ENCODE assay signal across 1 cellular context in the genomic region with DNA sequence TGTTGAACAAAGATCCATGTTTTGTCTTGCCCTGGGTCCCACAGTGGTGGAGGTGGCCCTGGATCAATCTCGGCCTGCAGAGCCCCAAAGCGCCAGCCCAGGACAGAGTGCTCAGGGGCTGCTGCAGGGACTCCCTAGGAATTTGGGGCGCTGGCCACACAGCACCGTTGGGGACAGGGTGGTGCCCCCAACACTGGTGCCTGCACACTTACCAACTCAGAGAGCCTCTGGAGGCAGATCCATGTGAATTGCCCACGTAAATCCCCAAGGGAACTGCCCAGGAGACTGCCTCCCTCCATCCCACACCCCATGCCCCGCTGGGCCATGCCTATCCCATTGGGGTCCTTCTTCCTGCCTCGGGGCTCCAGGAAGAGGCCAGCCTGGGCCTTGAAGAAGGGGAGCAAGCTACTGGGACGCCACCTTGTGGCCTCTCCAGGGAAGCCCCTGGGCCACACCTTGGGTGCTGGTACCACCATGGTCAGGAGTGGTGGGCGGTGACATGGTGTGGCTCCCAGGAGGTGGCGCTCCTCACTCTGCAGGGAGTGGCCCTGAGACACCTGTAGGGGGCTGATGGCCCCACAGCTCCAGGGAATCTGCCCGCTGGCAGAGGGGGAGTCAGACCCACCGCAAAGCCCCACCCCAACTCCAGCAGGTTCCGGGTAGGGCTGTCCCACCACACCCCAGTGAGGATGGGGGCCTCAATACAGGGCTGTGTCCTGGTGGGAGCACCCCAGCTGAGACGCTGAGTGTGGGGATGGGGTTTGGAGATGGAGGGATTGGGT.
TF ChIP-seq lines count a peak whose summit lies in the region.

No MANE protein-coding gene starts in this region.

TF ChIP-seq in HepG2, 621 proteins besides CTCF, POLR2A, EP300 and RAD21 (continued from another document and continues in another):
- TF ChIP-seq, protein P1, sequence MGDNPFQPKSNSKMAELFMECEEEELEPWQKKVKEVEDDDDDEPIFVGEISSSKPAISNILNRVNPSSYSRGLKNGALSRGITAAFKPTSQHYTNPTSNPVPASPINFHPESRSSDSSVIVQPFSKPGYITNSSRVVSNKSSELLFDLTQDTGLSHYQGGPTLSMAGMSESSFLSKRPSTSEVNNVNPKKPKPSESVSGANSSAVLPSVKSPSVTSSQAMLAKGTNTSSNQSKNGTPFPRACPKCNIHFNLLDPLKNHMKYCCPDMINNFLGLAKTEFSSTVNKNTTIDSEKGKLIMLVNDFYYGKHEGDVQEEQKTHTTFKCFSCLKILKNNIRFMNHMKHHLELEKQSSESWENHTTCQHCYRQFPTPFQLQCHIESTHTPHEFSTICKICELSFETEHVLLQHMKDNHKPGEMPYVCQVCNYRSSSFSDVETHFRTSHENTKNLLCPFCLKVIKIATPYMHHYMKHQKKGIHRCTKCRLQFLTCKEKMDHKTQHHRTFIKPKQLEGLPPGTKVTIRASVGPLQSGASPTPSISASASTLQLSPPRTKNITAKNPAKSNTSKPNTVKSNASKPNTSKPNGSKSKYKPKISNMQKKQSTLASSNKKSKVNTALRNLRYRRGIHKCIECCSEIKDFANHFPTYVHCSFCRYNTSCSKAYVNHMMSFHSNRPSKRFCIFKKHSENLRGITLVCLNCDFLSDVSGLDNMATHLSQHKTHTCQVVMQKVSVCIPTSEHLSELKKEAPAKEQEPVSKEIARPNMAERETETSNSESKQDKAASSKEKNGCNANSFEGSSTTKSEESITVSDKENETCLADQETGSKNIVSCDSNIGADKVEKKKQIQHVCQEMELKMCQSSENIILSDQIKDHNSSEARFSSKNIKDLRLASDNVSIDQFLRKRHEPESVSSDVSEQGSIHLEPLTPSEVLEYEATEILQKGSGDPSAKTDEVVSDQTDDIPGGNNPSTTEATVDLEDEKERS (CRISPR knock-in tag; IDR thresholded peaks at IDR 0.05), result peak; percentile 56; the same call in 1 of the 2 replicates
- TF ChIP-seq ZNF382 (CRISPR knock-in tag; IDR thresholded peaks at IDR 0.05; ENCODE audit: borderline replicate concordance) (no peak), NFKBIZ (CRISPR knock-in tag; IDR thresholded peaks at IDR 0.05) (no peak), HIVEP1 (CRISPR knock-in tag; IDR thresholded peaks at IDR 0.05) (0 out of 2 replicates have a peak, but pooled peaks have one; percentile 42), FOSL2 (CRISPR knock-in tag; IDR thresholded peaks at IDR 0.05) (peak; percentile 23; the same call in 1 of the 2 replicates), TEAD3 (CRISPR knock-in tag; optimal IDR thresholded peaks at IDR 0.05; ENCODE audit: borderline replicate concordance) (peak; percentile 70), ZFP36L2 (CRISPR knock-in tag; IDR thresholded peaks at IDR 0.05) (peak; percentile 50; the same call in 1 of the 2 replicates), KDM2A (CRISPR knock-in tag; IDR thresholded peaks at IDR 0.05; ENCODE audit: borderline replicate concordance, low read depth) (peak; percentile 68; the same call in 1 of the 2 replicates), ZSCAN12 (CRISPR knock-in tag; IDR thresholded peaks at IDR 0.05) (no peak), ZNF816 (CRISPR knock-in tag; IDR thresholded peaks at IDR 0.05; ENCODE audit: borderline replicate concordance) (no peak), FOXC1 (CRISPR knock-in tag; IDR thresholded peaks at IDR 0.05; ENCODE audit: borderline replicate concordance) (no peak), XRCC5 (optimal IDR thresholded peaks at IDR 0.05; ENCODE audit: low read length) (peak; percentile 95), YEATS2 (CRISPR knock-in tag; IDR thresholded peaks at IDR 0.05; ENCODE audit: borderline replicate concordance) (no peak), SALL2 (CRISPR knock-in tag; IDR thresholded peaks at IDR 0.05) (peak; percentile 78), ZNF333 (CRISPR knock-in tag; IDR thresholded peaks at IDR 0.05; ENCODE audit: borderline replicate concordance) (no peak), SOX6 (IDR thresholded peaks at IDR 0.05) (no peak), SOX6 (CRISPR knock-in tag; IDR thresholded peaks at IDR 0.05) (peak; percentile 69), NCOA1 (CRISPR knock-in tag; IDR thresholded peaks at IDR 0.05) (no peak), REPIN1 (CRISPR knock-in tag; IDR thresholded peaks at IDR 0.05; ENCODE audit: borderline replicate concordance, low read depth) (peak; percentile 68; the same call in 1 of the 2 replicates), RBM39 (IDR thresholded peaks at IDR 0.05; ENCODE audit: low read depth, low read length, poor library complexity, severe bottlenecking) (peak; percentile 65), SCMH1 (CRISPR knock-in tag; IDR thresholded peaks at IDR 0.05; ENCODE audit: borderline replicate concordance) (no peak), TOE1 (CRISPR knock-in tag; IDR thresholded peaks at IDR 0.05) (no peak), MAFF (IDR thresholded peaks at IDR 0.05; ENCODE audit: low read depth, low read length) (no peak), ZNF569 (CRISPR knock-in tag; IDR thresholded peaks at IDR 0.05; ENCODE audit: borderline replicate concordance) (no peak), PAX8 (CRISPR knock-in tag; IDR thresholded peaks at IDR 0.05; ENCODE audit: borderline replicate concordance) (no peak), STAG1 (CRISPR knock-in tag; IDR thresholded peaks at IDR 0.05) (peak; percentile 88), TARDBP (CRISPR knock-in tag; IDR thresholded peaks at IDR 0.05) (peak; percentile 64; the same call in 1 of the 2 replicates)
- TF ChIP-seq, protein P2, sequence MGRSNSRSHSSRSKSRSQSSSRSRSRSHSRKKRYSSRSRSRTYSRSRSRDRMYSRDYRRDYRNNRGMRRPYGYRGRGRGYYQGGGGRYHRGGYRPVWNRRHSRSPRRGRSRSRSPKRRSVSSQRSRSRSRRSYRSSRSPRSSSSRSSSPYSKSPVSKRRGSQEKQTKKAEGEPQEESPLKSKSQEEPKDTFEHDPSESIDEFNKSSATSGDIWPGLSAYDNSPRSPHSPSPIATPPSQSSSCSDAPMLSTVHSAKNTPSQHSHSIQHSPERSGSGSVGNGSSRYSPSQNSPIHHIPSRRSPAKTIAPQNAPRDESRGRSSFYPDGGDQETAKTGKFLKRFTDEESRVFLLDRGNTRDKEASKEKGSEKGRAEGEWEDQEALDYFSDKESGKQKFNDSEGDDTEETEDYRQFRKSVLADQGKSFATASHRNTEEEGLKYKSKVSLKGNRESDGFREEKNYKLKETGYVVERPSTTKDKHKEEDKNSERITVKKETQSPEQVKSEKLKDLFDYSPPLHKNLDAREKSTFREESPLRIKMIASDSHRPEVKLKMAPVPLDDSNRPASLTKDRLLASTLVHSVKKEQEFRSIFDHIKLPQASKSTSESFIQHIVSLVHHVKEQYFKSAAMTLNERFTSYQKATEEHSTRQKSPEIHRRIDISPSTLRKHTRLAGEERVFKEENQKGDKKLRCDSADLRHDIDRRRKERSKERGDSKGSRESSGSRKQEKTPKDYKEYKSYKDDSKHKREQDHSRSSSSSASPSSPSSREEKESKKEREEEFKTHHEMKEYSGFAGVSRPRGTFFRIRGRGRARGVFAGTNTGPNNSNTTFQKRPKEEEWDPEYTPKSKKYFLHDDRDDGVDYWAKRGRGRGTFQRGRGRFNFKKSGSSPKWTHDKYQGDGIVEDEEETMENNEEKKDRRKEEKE (IDR thresholded peaks at IDR 0.05), result no peak
- TF ChIP-seq, protein P3, sequence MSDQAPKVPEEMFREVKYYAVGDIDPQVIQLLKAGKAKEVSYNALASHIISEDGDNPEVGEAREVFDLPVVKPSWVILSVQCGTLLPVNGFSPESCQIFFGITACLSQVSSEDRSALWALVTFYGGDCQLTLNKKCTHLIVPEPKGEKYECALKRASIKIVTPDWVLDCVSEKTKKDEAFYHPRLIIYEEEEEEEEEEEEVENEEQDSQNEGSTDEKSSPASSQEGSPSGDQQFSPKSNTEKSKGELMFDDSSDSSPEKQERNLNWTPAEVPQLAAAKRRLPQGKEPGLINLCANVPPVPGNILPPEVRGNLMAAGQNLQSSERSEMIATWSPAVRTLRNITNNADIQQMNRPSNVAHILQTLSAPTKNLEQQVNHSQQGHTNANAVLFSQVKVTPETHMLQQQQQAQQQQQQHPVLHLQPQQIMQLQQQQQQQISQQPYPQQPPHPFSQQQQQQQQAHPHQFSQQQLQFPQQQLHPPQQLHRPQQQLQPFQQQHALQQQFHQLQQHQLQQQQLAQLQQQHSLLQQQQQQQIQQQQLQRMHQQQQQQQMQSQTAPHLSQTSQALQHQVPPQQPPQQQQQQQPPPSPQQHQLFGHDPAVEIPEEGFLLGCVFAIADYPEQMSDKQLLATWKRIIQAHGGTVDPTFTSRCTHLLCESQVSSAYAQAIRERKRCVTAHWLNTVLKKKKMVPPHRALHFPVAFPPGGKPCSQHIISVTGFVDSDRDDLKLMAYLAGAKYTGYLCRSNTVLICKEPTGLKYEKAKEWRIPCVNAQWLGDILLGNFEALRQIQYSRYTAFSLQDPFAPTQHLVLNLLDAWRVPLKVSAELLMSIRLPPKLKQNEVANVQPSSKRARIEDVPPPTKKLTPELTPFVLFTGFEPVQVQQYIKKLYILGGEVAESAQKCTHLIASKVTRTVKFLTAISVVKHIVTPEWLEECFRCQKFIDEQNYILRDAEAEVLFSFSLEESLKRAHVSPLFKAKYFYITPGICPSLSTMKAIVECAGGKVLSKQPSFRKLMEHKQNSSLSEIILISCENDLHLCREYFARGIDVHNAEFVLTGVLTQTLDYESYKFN (CRISPR knock-in tag; conservative IDR thresholded peaks at IDR 0.05), result no peak
- TF ChIP-seq, protein P4, sequence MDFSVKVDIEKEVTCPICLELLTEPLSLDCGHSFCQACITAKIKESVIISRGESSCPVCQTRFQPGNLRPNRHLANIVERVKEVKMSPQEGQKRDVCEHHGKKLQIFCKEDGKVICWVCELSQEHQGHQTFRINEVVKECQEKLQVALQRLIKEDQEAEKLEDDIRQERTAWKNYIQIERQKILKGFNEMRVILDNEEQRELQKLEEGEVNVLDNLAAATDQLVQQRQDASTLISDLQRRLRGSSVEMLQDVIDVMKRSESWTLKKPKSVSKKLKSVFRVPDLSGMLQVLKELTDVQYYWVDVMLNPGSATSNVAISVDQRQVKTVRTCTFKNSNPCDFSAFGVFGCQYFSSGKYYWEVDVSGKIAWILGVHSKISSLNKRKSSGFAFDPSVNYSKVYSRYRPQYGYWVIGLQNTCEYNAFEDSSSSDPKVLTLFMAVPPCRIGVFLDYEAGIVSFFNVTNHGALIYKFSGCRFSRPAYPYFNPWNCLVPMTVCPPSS (IDR thresholded peaks at IDR 0.05), result no peak
- TF ChIP-seq, protein P5, sequence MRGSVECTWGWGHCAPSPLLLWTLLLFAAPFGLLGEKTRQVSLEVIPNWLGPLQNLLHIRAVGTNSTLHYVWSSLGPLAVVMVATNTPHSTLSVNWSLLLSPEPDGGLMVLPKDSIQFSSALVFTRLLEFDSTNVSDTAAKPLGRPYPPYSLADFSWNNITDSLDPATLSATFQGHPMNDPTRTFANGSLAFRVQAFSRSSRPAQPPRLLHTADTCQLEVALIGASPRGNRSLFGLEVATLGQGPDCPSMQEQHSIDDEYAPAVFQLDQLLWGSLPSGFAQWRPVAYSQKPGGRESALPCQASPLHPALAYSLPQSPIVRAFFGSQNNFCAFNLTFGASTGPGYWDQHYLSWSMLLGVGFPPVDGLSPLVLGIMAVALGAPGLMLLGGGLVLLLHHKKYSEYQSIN (CRISPR knock-in tag; IDR thresholded peaks at IDR 0.05; ENCODE audit: borderline replicate concordance), result no peak
- TF ChIP-seq, protein P6, sequence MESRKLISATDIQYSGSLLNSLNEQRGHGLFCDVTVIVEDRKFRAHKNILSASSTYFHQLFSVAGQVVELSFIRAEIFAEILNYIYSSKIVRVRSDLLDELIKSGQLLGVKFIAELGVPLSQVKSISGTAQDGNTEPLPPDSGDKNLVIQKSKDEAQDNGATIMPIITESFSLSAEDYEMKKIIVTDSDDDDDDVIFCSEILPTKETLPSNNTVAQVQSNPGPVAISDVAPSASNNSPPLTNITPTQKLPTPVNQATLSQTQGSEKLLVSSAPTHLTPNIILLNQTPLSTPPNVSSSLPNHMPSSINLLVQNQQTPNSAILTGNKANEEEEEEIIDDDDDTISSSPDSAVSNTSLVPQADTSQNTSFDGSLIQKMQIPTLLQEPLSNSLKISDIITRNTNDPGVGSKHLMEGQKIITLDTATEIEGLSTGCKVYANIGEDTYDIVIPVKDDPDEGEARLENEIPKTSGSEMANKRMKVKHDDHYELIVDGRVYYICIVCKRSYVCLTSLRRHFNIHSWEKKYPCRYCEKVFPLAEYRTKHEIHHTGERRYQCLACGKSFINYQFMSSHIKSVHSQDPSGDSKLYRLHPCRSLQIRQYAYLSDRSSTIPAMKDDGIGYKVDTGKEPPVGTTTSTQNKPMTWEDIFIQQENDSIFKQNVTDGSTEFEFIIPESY (CRISPR knock-in tag; IDR thresholded peaks at IDR 0.05), result peak; percentile 80
- TF ChIP-seq, protein P7, sequence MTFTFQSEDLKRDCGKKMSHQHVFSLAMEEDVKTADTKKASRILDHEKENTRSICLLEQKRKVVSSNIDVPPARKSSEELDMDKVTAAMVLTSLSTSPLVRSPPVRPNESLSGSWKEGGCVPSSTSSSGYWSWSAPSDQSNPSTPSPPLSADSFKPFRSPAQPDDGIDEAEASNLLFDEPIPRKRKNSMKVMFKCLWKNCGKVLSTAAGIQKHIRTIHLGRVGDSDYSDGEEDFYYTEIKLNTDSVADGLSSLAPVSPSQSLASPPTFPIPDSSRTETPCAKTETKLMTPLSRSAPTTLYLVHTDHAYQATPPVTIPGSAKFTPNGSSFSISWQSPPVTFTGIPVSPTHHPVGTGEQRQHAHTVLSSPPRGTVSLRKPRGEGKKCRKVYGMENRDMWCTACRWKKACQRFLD (CRISPR knock-in tag; IDR thresholded peaks at IDR 0.05; ENCODE audit: borderline replicate concordance), result no peak
- TF ChIP-seq, protein P8, sequence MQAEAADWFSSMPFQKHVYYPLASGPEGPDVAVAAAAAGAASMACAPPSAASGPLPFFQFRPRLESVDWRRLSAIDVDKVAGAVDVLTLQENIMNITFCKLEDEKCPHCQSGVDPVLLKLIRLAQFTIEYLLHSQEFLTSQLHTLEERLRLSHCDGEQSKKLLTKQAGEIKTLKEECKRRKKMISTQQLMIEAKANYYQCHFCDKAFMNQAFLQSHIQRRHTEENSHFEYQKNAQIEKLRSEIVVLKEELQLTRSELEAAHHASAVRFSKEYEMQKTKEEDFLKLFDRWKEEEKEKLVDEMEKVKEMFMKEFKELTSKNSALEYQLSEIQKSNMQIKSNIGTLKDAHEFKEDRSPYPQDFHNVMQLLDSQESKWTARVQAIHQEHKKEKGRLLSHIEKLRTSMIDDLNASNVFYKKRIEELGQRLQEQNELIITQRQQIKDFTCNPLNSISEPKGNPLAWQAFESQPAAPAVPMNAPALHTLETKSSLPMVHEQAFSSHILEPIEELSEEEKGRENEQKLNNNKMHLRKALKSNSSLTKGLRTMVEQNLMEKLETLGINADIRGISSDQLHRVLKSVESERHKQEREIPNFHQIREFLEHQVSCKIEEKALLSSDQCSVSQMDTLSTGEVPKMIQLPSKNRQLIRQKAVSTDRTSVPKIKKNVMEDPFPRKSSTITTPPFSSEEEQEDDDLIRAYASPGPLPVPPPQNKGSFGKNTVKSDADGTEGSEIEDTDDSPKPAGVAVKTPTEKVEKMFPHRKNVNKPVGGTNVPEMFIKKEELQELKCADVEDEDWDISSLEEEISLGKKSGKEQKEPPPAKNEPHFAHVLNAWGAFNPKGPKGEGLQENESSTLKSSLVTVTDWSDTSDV (CRISPR knock-in tag; IDR thresholded peaks at IDR 0.05), result 0 out of 2 replicates have a peak, but pooled peaks have one; percentile 1
